Comparison of ENCODE assay signal across 16 cellular contexts in the genomic region with DNA sequence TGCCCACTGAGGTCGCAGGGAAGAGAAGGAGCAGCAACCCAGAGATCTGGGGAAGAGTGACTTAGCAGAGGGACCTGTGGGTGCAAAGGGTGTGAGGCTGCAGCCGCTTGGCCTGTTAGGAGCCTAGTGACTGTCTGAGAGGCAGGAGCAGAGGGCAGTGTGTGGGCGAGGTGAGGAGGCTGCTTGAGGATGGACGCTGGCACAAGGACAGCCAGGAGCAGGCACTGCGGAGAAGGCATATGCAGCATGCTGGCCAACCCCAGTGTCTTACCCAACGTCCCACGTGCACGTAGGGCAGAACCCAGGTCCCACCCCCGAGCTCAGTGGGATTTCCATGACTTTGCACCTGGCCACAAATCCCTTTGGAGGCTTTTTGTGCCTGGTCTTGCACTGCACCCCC. TPM values are rescaled to one million over a fixed set of nuclear protein-coding genes. Genes with fewer than 3 reads are reported as not detected.
DNase-seq lines count a peak whose midpoint lies in the region; ATAC-seq, FAIRE-seq and TF ChIP-seq lines count a peak whose summit lies in the region.
"Had no signal": no experiment of that assay in that cellular context is flagged by ENCODE, and none has a peak within 500 bp of the region (broad histone marks: within the 10 kb centered on the region; RNA-seq: fewer than 3 reads in every experiment).

No MANE protein-coding gene starts in this region.

- H3F3A ChIP-seq in DOHH2 (ENCODE audit: control insufficient read depth, insufficient read depth) = peaks cover 16% of the 10 kb centered on the region

- H3K79me2 ChIP-seq in DOHH2 (ENCODE audit: control insufficient read depth, low read length) = no peaks in the 10 kb centered on the region

- TF ChIP-seq CTCF in DOHH2 (IDR thresholded peaks at IDR 0.05; ENCODE audit: low read depth, low read length, poor library complexity, severe bottlenecking) (no peak), WERI-Rb-1 (IDR thresholded peaks at IDR 0.05; ENCODE audit: low read depth, low read length) (no peak)

- no peaks in the 10 kb centered on the region for H4K20me1 ChIP-seq in DOHH2 (ENCODE audit: control insufficient read depth, insufficient read depth, low read depth, low read length)

- ATAC-seq in HG03521 (IDR thresholded peaks at IDR 0.05; ENCODE audit: unreplicated experiment) = no peak
- ATAC-seq: CD8-positive, alpha-beta T cell had no signal

- peak; percentile 17 for FAIRE-seq in urothelium cell line (lab: Jason Lieb, UNC)
- FAIRE-seq: A204.1, D721Med, H54 had no signal

- peak overlapping the region; percentile 81 for H3K27ac ChIP-seq in DOHH2 (ENCODE audit: low read depth, low read length)
- H3K27ac ChIP-seq in WERI-Rb-1 = peak overlapping the region; percentile 47; the same call in 1 of the 2 replicates

- H3K27me3 ChIP-seq in DOHH2 (ENCODE audit: control insufficient read depth, low read length) (no peaks in the 10 kb centered on the region), WERI-Rb-1 (ENCODE audit: insufficient read depth, low read depth, severe bottlenecking) (no peaks in the 10 kb centered on the region)

- H3K9me2 ChIP-seq in DOHH2 (replicated peaks; ENCODE audit: control insufficient read depth, low read length) = no peaks in the 10 kb centered on the region

- peak; percentile 46 for DNase-seq in WERI-Rb-1
- DNase-seq in cerebellum (ENCODE audit: low spot score) = peak; percentile 80
- DNase-seq in urothelium cell line (ENCODE audit: low spot score) = no peak
- no peak for DNase-seq in NCI-H1105 (lab: John Stamatoyannopoulos, UW)
- DNase-seq in NCI-H1092 (lab: John Stamatoyannopoulos, UW) = no peak
- DNase-seq: CD8-positive, alpha-beta T cell; COR-L47; DMS153; DMS79 treated with DMSO at 0.1 percent for 48 hours; GF-D8 had no signal

- H3K4me3 ChIP-seq in DOHH2 (ENCODE audit: low read length) (no peak overlapping the region), WERI-Rb-1 (ENCODE audit: low read depth, low read length) (no peak overlapping the region)

- H3K4me1 ChIP-seq in DOHH2 (ENCODE audit: control insufficient read depth, low read length) = peaks cover 57% of the 10 kb centered on the region

- H3K36me3 ChIP-seq in DOHH2 (ENCODE audit: control insufficient read depth, low read length) (no peaks in the 10 kb centered on the region), WERI-Rb-1 (peaks cover 3% of the 10 kb centered on the region)

- no peak overlapping the region for H3K4me2 ChIP-seq in DOHH2 (ENCODE audit: low read length)

- H3K9me3 ChIP-seq in DOHH2 (ENCODE audit: control insufficient read depth, insufficient read depth, low read length) (no peaks in the 10 kb centered on the region), WERI-Rb-1 (ENCODE audit: severe bottlenecking) (no peaks in the 10 kb centered on the region)

RNA-seq across cellular contexts. Expression of a gene that starts 54.1 kb away (rescaled TPM):
- total RNA-seq in cerebellum = 1.00 TPM
- total RNA-seq: B cell had no signal

Comparison
In these comparisons a context has a peak if more than half of its experiments do, and no peak if none do; other contexts are left out.
1. DNase-seq: peak in WERI-Rb-1 (single experiment) and cerebellum (single experiment); none in urothelium cell line (single experiment), NCI-H1105 (single experiment) and NCI-H1092 (single experiment).